In the genomic region with DNA sequence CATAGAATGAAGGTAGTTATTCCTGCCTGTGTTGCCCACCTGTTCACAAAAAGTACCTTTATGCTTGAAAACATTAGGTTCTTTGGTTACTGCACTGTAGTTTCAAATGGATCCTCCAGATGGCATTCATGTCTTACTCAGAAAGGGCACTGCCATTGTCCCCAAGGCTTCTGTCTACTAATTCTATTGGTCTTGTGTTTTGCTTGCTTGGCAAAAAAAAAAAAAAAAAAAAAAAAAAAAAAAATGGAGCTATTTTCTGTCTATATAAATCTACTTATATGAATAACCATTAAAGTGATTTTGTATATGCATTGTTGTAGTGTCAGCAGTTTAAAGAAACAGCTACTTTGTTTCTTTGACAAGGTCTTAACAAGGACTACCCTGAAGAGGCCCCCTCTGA, we compare ENCODE assay signal across 8 cellular contexts. TPM values are rescaled to one million over a fixed set of nuclear protein-coding genes. Genes with fewer than 3 reads are reported as not detected.
DNase-seq lines count a peak whose midpoint lies in the region; ATAC-seq and TF ChIP-seq lines count a peak whose summit lies in the region.

No MANE protein-coding gene starts in this region.

- no peak overlapping the region for H3K27ac ChIP-seq in CD8-positive, alpha-beta T cell (ENCODE audit: low read depth, low read length)
- no peak overlapping the region for H3K27ac ChIP-seq in Peyer's patch

- H3K27me3 ChIP-seq in CD8-positive, alpha-beta T cell (ENCODE audit: insufficient read depth, low read length) = no peaks in the 10 kb centered on the region
- H3K27me3 ChIP-seq in Peyer's patch = no peaks in the 10 kb centered on the region

- H3K4me1 ChIP-seq in CD8-positive, alpha-beta T cell (ENCODE audit: insufficient read depth, low read length) = no peaks in the 10 kb centered on the region
- H3K4me1 ChIP-seq in Peyer's patch = peaks cover 0 to 21% (median 0%) of the 10 kb centered on the region in 4 donors

- peaks cover 44% of the 10 kb centered on the region for H3K36me3 Mint-ChIP-seq in CD8-positive, alpha-beta T cell

- peak overlapping the region; percentile 70 for H3K27ac Mint-ChIP-seq in CD8-positive, alpha-beta T cell

- POLR2A ChIA-PET in CD8-positive, alpha-beta T cell (lab: Charles Lee) = interaction anchor here (0.6 to 1.0 kb wide), 3 partner anchors 31 to 125 kb away, joined by 3 read pairs; partner anchors contain the start of gene MCM3

- peak; percentile 48 for TF ChIP-seq CTCF in CD8-positive, alpha-beta T cell (IDR thresholded peaks at IDR 0.05)
- TF ChIP-seq CTCF in Peyer's patch (IDR thresholded peaks at IDR 0.05) (peak in 5 of 6 experiments; percentile 13 to 51 (median 46)), epithelial cell of esophagus (IDR thresholded peaks at IDR 0.05; ENCODE audit: insufficient read depth, low read depth, low read length, missing control alignments) (peak; percentile 71)

- peaks cover 38% of the 10 kb centered on the region for H3K4me1 Mint-ChIP-seq in CD8-positive, alpha-beta T cell (ENCODE audit: low read depth)

- H3K9me3 ChIP-seq in CD8-positive, alpha-beta T cell (ENCODE audit: low read length) = no peaks in the 10 kb centered on the region
- no peaks in the 10 kb centered on the region for H3K9me3 ChIP-seq in Peyer's patch

- no peak overlapping the region for H3K4me3 Mint-ChIP-seq in CD8-positive, alpha-beta T cell

- intact Hi-C loops in CD8-positive, alpha-beta T cell (cut with DNase I, micrococcal nuclease) = loop anchor here (1.0 to 10.0 kb wide), 3 partner anchors 243 to 256 kb away; no protein-coding TSS in a partner anchor

- no peak overlapping the region for H3K4me3 ChIP-seq in CD8-positive, alpha-beta T cell (ENCODE audit: low read depth, low read length)
- H3K4me3 ChIP-seq in Peyer's patch (no peak overlapping the region), epithelial cell of esophagus (ENCODE audit: low read length) (no peak overlapping the region)

- CTCF ChIA-PET in CD8-positive, alpha-beta T cell (lab: Charles Lee) = interaction anchor here (0.8 to 14.3 kb wide), 7 partner anchors 9 to 266 kb away, joined by 3 to 229 read pairs (median 4); partner anchors contain the start of gene MCM3

- H3K9me3 Mint-ChIP-seq in CD8-positive, alpha-beta T cell = no peaks in the 10 kb centered on the region

- ATAC-seq in CD8-positive, alpha-beta T cell = peak; percentile 93
- ATAC-seq in GM19025 (IDR thresholded peaks at IDR 0.05; ENCODE audit: low read depth, unreplicated experiment) = peak; percentile 55
- ATAC-seq in GM21825 (IDR thresholded peaks at IDR 0.05; ENCODE audit: unreplicated experiment) = no peak
- no peak for ATAC-seq in GM18520 (IDR thresholded peaks at IDR 0.05; ENCODE audit: unreplicated experiment)

- DNase-seq in CD8-positive, alpha-beta T cell = no peak
- DNase-seq in Kasumi-1 (lab: John Stamatoyannopoulos, UW) (peak; percentile 59 to 73), Peyer's patch (no peak), epithelial cell of esophagus (ENCODE audit: low read depth) (peak; percentile 56), pons (ENCODE audit: low spot score) (peak; percentile 48)

- TF ChIP-seq POLR2A in Peyer's patch (IDR thresholded peaks at IDR 0.05) = no peak

- peaks cover 7% of the 10 kb centered on the region for H3K36me3 ChIP-seq in CD8-positive, alpha-beta T cell (ENCODE audit: insufficient read depth, low read length)
- H3K36me3 ChIP-seq in Peyer's patch = peaks cover 0 to 36% (median 0%) of the 10 kb centered on the region in 3 donors

- H3K27me3 Mint-ChIP-seq in CD8-positive, alpha-beta T cell (ENCODE audit: low read depth) = no peaks in the 10 kb centered on the region

RNA-seq across cellular contexts. Expression of gene EFHC1, which starts 12.7 kb away (rescaled TPM):
- 1 to 10 TPM; 5.1 to 6.9 TPM for total RNA-seq in CD8-positive, alpha-beta T cell
- 10 to 100 TPM; 20.0 to 40.4 (median 22.7) TPM for total RNA-seq in Peyer's patch

RNA-seq across cellular contexts. Expression of gene PAQR8, which starts 45.5 kb away (rescaled TPM):
- total RNA-seq in CD8-positive, alpha-beta T cell = 1 to 10 TPM; 1.8 to 2.2 TPM
- 100 to 1,000 TPM in 3 of 4 donors, 1 to 10 TPM in 1; 9.1 to 300 (median 210) TPM for total RNA-seq in Peyer's patch

Comparison
In these comparisons a context has a peak if more than half of its experiments do, and no peak if none do; other contexts are left out.
1. ATAC-seq: peak in CD8-positive, alpha-beta T cell (single experiment) and GM19025 (single experiment); none in GM21825 (single experiment) and GM18520 (single experiment).
2. DNase-seq: peak in Kasumi-1 (2 of 2), epithelial cell of esophagus (single experiment) and pons (single experiment); none in CD8-positive, alpha-beta T cell (0 of 7) and Peyer's patch (0 of 3).
3. Peak in every context shown above with its lines, with median percentiles within 50 percentile points of each other: CTCF ChIP-seq.